1 cellular context compared by ENCODE assay signal in the genomic region with DNA sequence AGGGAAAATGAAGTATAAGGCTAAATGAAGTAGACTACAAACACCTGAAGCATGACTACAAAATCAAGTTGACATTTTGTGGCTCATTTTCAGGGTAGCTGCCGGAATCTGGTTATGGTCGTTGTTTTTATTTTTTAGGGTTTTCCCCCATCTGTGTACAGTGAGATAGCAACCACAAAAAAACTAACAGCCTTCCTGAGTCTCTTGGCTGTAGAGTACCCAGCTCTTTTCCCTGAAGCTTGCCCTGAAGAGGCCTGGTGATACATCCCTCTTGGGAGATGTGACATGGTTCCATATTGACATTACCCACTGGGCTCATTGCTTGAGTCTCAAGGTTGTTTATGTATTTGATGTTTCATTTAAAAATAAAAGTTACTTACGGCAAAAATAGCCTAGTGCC.
TF ChIP-seq lines count a peak whose summit lies in the region.

No MANE protein-coding gene starts in this region.

TF ChIP-seq in GM12878, 131 proteins besides CTCF, POLR2A, EP300 and RAD21 (continued from another document):
- no peak for TF ChIP-seq IRF5 (IDR thresholded peaks at IDR 0.05; ENCODE audit: borderline replicate concordance)
- peak; percentile 66 for TF ChIP-seq MEF2B (IDR thresholded peaks at IDR 0.05; ENCODE audit: partially characterized antibody, poor library complexity, severe bottlenecking)
- no peak for TF ChIP-seq IRF4 (IDR thresholded peaks at IDR 0.05; ENCODE audit: low read depth, low read length)
- TF ChIP-seq HCFC1 (IDR thresholded peaks at IDR 0.05; ENCODE audit: low read length), result no peak
- no peak for TF ChIP-seq ETV6 (conservative IDR thresholded peaks at IDR 0.05 in 1 of 2, IDR thresholded peaks at IDR 0.05 in 1 of 2; ENCODE audit: borderline replicate concordance in 1 of 2, low read depth in 1 of 2)
- TF ChIP-seq CBX3 (IDR thresholded peaks at IDR 0.05; ENCODE audit: borderline replicate concordance, low read depth), result no peak
- TF ChIP-seq, protein P1, sequence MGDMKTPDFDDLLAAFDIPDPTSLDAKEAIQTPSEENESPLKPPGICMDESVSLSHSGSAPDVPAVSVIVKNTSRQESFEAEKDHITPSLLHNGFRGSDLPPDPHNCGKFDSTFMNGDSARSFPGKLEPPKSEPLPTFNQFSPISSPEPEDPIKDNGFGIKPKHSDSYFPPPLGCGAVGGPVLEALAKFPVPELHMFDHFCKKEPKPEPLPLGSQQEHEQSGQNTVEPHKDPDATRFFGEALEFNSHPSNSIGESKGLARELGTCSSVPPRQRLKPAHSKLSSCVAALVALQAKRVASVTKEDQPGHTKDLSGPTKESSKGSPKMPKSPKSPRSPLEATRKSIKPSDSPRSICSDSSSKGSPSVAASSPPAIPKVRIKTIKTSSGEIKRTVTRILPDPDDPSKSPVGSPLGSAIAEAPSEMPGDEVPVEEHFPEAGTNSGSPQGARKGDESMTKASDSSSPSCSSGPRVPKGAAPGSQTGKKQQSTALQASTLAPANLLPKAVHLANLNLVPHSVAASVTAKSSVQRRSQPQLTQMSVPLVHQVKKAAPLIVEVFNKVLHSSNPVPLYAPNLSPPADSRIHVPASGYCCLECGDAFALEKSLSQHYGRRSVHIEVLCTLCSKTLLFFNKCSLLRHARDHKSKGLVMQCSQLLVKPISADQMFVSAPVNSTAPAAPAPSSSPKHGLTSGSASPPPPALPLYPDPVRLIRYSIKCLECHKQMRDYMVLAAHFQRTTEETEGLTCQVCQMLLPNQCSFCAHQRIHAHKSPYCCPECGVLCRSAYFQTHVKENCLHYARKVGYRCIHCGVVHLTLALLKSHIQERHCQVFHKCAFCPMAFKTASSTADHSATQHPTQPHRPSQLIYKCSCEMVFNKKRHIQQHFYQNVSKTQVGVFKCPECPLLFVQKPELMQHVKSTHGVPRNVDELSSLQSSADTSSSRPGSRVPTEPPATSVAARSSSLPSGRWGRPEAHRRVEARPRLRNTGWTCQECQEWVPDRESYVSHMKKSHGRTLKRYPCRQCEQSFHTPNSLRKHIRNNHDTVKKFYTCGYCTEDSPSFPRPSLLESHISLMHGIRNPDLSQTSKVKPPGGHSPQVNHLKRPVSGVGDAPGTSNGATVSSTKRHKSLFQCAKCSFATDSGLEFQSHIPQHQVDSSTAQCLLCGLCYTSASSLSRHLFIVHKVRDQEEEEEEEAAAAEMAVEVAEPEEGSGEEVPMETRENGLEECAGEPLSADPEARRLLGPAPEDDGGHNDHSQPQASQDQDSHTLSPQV (IDR thresholded peaks at IDR 0.05), result 0 out of 2 replicates have a peak, but pooled peaks have one; percentile 27
- no peak for TF ChIP-seq RELA (IDR thresholded peaks at IDR 0.05; ENCODE audit: borderline replicate concordance, partially characterized antibody)
- TF ChIP-seq RAD51 (IDR thresholded peaks at IDR 0.05), result no peak
- no peak for TF ChIP-seq ASH2L (IDR thresholded peaks at IDR 0.05; ENCODE audit: borderline replicate concordance, low read depth)
- no peak for TF ChIP-seq KLF5 (IDR thresholded peaks at IDR 0.05; ENCODE audit: partially characterized antibody)
- TF ChIP-seq YY1 (IDR thresholded peaks at IDR 0.05; ENCODE audit: low read depth, low read length), result no peak
- TF ChIP-seq, protein P2, sequence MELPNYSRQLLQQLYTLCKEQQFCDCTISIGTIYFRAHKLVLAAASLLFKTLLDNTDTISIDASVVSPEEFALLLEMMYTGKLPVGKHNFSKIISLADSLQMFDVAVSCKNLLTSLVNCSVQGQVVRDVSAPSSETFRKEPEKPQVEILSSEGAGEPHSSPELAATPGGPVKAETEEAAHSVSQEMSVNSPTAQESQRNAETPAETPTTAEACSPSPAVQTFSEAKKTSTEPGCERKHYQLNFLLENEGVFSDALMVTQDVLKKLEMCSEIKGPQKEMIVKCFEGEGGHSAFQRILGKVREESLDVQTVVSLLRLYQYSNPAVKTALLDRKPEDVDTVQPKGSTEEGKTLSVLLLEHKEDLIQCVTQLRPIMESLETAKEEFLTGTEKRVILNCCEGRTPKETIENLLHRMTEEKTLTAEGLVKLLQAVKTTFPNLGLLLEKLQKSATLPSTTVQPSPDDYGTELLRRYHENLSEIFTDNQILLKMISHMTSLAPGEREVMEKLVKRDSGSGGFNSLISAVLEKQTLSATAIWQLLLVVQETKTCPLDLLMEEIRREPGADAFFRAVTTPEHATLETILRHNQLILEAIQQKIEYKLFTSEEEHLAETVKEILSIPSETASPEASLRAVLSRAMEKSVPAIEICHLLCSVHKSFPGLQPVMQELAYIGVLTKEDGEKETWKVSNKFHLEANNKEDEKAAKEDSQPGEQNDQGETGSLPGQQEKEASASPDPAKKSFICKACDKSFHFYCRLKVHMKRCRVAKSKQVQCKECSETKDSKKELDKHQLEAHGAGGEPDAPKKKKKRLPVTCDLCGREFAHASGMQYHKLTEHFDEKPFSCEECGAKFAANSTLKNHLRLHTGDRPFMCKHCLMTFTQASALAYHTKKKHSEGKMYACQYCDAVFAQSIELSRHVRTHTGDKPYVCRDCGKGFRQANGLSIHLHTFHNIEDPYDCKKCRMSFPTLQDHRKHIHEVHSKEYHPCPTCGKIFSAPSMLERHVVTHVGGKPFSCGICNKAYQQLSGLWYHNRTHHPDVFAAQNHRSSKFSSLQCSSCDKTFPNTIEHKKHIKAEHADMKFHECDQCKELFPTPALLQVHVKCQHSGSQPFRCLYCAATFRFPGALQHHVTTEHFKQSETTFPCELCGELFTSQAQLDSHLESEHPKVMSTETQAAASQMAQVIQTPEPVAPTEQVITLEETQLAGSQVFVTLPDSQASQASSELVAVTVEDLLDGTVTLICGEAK (IDR thresholded peaks at IDR 0.05; ENCODE audit: borderline replicate concordance), result no peak
- no peak for TF ChIP-seq MEF2A (IDR thresholded peaks at IDR 0.05; ENCODE audit: insufficient read depth, low read depth, low read length)
- no peak for TF ChIP-seq MYB (IDR thresholded peaks at IDR 0.05; ENCODE audit: borderline replicate concordance, low read depth, low read length)
- TF ChIP-seq DPF2 (IDR thresholded peaks at IDR 0.05), result no peak
- TF ChIP-seq GABPA (IDR thresholded peaks at IDR 0.05; ENCODE audit: low read depth), result no peak
- no peak for TF ChIP-seq NR2F1 (conservative IDR thresholded peaks at IDR 0.05)
- TF ChIP-seq TBL1XR1 (IDR thresholded peaks at IDR 0.05; ENCODE audit: low read depth, low read length), result peak; percentile 8
- peak; percentile 44; the same call in 1 of the 2 replicates for TF ChIP-seq ZNF687 (IDR thresholded peaks at IDR 0.05)
- no peak for TF ChIP-seq BRCA1 (IDR thresholded peaks at IDR 0.05; ENCODE audit: low read depth, low read length)
- TF ChIP-seq ZBTB11 (CRISPR knock-in tag; IDR thresholded peaks at IDR 0.05), result no peak
- TF ChIP-seq ZNF207 (IDR thresholded peaks at IDR 0.05; ENCODE audit: borderline replicate concordance), result no peak
- peak; percentile 87 for TF ChIP-seq RUNX3 (IDR thresholded peaks at IDR 0.05; ENCODE audit: low read length)
- no peak for TF ChIP-seq CREM (IDR thresholded peaks at IDR 0.05; ENCODE audit: low read depth)
- TF ChIP-seq ZNF217 (IDR thresholded peaks at IDR 0.05), result no peak
- no peak for TF ChIP-seq STAT3 (IDR thresholded peaks at IDR 0.05; ENCODE audit: low read depth, low read length)
- TF ChIP-seq CBFB (IDR thresholded peaks at IDR 0.05; ENCODE audit: low read depth), result no peak
- no peak for TF ChIP-seq GATAD2B (conservative IDR thresholded peaks at IDR 0.05; ENCODE audit: low read depth)
- no peak for TF ChIP-seq LARP7 (IDR thresholded peaks at IDR 0.05)
- no peak for TF ChIP-seq SUZ12 (IDR thresholded peaks at IDR 0.05; ENCODE audit: unreplicated experiment)
- TF ChIP-seq SRF (IDR thresholded peaks at IDR 0.05; ENCODE audit: low read depth in 2 of 2, low read length in 2 of 2), result 0 out of 4 replicates have a peak, but pooled peaks of 1 of the 2 experiments have one; percentile 34
- no peak for TF ChIP-seq WRNIP1 (IDR thresholded peaks at IDR 0.05; ENCODE audit: borderline replicate concordance, low read depth, low read length)
- TF ChIP-seq NFIC (IDR thresholded peaks at IDR 0.05; ENCODE audit: low read depth, low read length), result peak; percentile 61; the same call in 1 of the 2 replicates
- TF ChIP-seq, protein P3, sequence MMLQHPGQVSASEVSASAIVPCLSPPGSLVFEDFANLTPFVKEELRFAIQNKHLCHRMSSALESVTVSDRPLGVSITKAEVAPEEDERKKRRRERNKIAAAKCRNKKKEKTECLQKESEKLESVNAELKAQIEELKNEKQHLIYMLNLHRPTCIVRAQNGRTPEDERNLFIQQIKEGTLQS (IDR thresholded peaks at IDR 0.05; ENCODE audit: borderline replicate concordance, extremely low read depth, low read depth, low read length), result no peak
- no peak for TF ChIP-seq ESRRA (IDR thresholded peaks at IDR 0.05; ENCODE audit: low read length)
- 0 out of 2 replicates have a peak, but pooled peaks have one; percentile 32 for TF ChIP-seq TAF1 (IDR thresholded peaks at IDR 0.05; ENCODE audit: borderline replicate concordance, low read depth, low read length)
- TF ChIP-seq, protein P4, sequence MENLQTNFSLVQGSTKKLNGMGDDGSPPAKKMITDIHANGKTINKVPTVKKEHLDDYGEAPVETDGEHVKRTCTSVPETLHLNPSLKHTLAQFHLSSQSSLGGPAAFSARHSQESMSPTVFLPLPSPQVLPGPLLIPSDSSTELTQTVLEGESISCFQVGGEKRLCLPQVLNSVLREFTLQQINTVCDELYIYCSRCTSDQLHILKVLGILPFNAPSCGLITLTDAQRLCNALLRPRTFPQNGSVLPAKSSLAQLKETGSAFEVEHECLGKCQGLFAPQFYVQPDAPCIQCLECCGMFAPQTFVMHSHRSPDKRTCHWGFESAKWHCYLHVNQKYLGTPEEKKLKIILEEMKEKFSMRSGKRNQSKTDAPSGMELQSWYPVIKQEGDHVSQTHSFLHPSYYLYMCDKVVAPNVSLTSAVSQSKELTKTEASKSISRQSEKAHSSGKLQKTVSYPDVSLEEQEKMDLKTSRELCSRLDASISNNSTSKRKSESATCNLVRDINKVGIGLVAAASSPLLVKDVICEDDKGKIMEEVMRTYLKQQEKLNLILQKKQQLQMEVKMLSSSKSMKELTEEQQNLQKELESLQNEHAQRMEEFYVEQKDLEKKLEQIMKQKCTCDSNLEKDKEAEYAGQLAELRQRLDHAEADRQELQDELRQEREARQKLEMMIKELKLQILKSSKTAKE (IDR thresholded peaks at IDR 0.05; ENCODE audit: low read depth, poor library complexity, severe bottlenecking), result peak; percentile 30
- TF ChIP-seq MTA3 (IDR thresholded peaks at IDR 0.05; ENCODE audit: borderline replicate concordance, low read length), result no peak
- TF ChIP-seq SMAD1 (IDR thresholded peaks at IDR 0.05; ENCODE audit: low read depth, partially characterized antibody), result no peak
